33 cellular contexts compared by ENCODE assay signal in the genomic region with DNA sequence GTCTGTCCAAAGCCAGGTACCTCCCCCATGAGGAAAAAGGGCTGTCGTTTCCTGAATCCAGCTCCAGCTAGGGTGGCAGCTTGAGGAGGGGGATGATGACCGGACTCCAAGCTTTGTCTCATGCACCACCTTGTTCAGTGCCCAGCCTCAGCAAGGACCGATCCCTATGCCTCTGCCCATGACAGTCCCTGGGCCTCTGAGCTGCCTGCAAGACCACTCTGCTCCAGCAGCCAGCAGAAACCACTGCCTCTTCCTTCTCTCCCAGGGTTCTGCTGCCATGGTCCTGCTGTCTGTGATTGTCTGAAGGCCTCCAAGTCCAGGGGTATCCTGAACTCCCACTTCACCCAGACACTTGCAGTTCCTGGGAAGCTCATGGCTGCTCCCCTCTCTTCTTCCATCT. TPM values are rescaled to one million over a fixed set of nuclear protein-coding genes. Genes with fewer than 3 reads are reported as not detected.
"Had no signal": no experiment of that assay in that cellular context is flagged by ENCODE, and none has a peak within 500 bp of the region (broad histone marks: within the 10 kb centered on the region; RNA-seq: fewer than 3 reads in every experiment).

No MANE protein-coding gene starts in this region.

- H3K27me3 ChIP-seq: testis had no signal

- H3K4me2 ChIP-seq: SK-N-SH had no signal

- H3K36me3 ChIP-seq: heart right ventricle had no signal

- H3K9me3 Mint-ChIP-seq: activated B cell treated with CpG ODN at 0.5 μM for 24 hours; activated CD4-positive, alpha-beta memory T cell treated with anti-CD3 and anti-CD28 coated beads for 36 hours; activated T-cell treated with anti-CD3 and anti-CD28 coated beads, Interleukin-2, amount 50 U/mL, for 4 hours had no signal

- H3K9ac ChIP-seq: SK-N-SH had no signal

- H3K4me1 ChIP-seq: testis had no signal

- H3K27me3 Mint-ChIP-seq: activated CD4-positive, alpha-beta memory T cell treated with anti-CD3 and anti-CD28 coated beads for 36 hours; activated CD4-positive, alpha-beta T cell treated with anti-CD3 and anti-CD28 coated beads for 36 hours had no signal

- H3K4me3 ChIP-seq: heart right ventricle, testis had no signal

- H3K27ac ChIP-seq: heart right ventricle, testis had no signal

- H3K27ac Mint-ChIP-seq: activated B cell treated with CpG ODN at 0.5 μM for 24 hours; activated CD4-positive, alpha-beta memory T cell treated with anti-CD3 and anti-CD28 coated beads for 36 hours; activated CD4-positive, alpha-beta T cell treated with anti-CD3 and anti-CD28 coated beads for 36 hours; activated T-helper 2 cell treated with anti-CD3 and anti-CD28 coated beads, Interferon-gamma antibody, Interleukin-2, Interleukin-4, amounts not matched to agents 10 μg/mL and 5 μg/mL and 100 μg/mL, durations not matched to agents 14 hours and 24 hours and 36 hours; brain; dendritic cell treated with granulocyte-macrophage colony-stimulating factor and Interleukin-4, amounts not matched to agents 40 ng/mL and 50 ng/mL, for 4 days; memory B cell; progenitor cell of endocrine pancreas had no signal

- DNase-seq: activated B cell treated with CpG ODN at 0.5 μM for 24 hours; activated CD4-positive, alpha-beta memory T cell treated with anti-CD3 and anti-CD28 coated beads for 36 hours; activated CD4-positive, alpha-beta T cell treated with anti-CD3 and anti-CD28 coated beads for 36 hours; activated naive CD4-positive, alpha-beta T cell; activated T-cell treated with anti-CD3 and anti-CD28 coated beads, Interleukin-2, amount 50 U/mL, for 4 hours; aorta; caudate nucleus; effector CD4-positive, alpha-beta T cell; erythroblast; foreskin fibroblast; heart right ventricle; occipital lobe; retina; SK-N-SH; stimulated activated CD4-positive, alpha-beta T cell treated with anti-CD3 and anti-CD28 coated beads, Interleukin-2, amount 100 ng/mL, for 48 hours; stimulated activated CD8-positive, alpha-beta memory T cell treated with anti-CD3 and anti-CD28 coated beads, Interleukin-4, amount 100 ng/mL, for 48 hours; stimulated activated naive CD4-positive, alpha-beta T cell; T1000; testis; trophoblast cell had no signal

- H3K4me1 Mint-ChIP-seq: brain had no signal

- H3K9me3 ChIP-seq: heart right ventricle, SK-N-SH, testis had no signal

- H3K4me3 Mint-ChIP-seq: activated B cell treated with CpG ODN at 0.5 μM for 24 hours; activated CD4-positive, alpha-beta memory T cell treated with anti-CD3 and anti-CD28 coated beads for 36 hours; activated CD4-positive, alpha-beta T cell treated with anti-CD3 and anti-CD28 coated beads for 36 hours; activated T-cell treated with anti-CD3 and anti-CD28 coated beads, Interleukin-2, amount 50 U/mL, for 4 hours; brain; dendritic cell treated with granulocyte-macrophage colony-stimulating factor and Interleukin-4, amounts not matched to agents 40 ng/mL and 50 ng/mL, for 4 days; memory B cell had no signal

- H3K36me3 Mint-ChIP-seq: activated CD4-positive, alpha-beta memory T cell treated with anti-CD3 and anti-CD28 coated beads for 36 hours; brain; memory B cell had no signal

- ATAC-seq: activated CD4-positive, alpha-beta T cell treated with anti-CD3 and anti-CD28 coated beads for 36 hours had no signal

- FAIRE-seq: keratinocyte had no signal

RNA-seq across cellular contexts. Expression of gene GDF10, which starts 21.3 kb away (rescaled TPM):
- total RNA-seq: activated B cell treated with CpG ODN at 0.5 μM for 24 hours, mononuclear cell, myocyte, progenitor cell of endocrine pancreas had no signal
- polyA plus RNA-seq: keratinocyte had no signal

RNA-seq across cellular contexts. Expression of gene GDF2, which starts 43.5 kb away (rescaled TPM):
- total RNA-seq: activated B cell treated with CpG ODN at 0.5 μM for 24 hours; activated CD4-positive, alpha-beta memory T cell treated with anti-CD3 and anti-CD28 coated beads for 36 hours; activated CD4-positive, alpha-beta T cell treated with anti-CD3 and anti-CD28 coated beads for 36 hours; activated T-cell treated with anti-CD3 and anti-CD28 coated beads, Interleukin-2, amount 50 U/mL, for 4 hours; activated T-helper 2 cell treated with anti-CD3 and anti-CD28 coated beads, Interferon-gamma antibody, Interleukin-2, Interleukin-4, amounts not matched to agents 10 μg/mL and 5 μg/mL and 100 μg/mL, durations not matched to agents 14 hours and 24 hours and 36 hours; aorta; fibroblast of lung; heart right ventricle; left colon; lower leg skin; mononuclear cell; myocyte; occipital lobe; progenitor cell of endocrine pancreas had no signal
- polyA plus RNA-seq: adipose tissue, aorta, fibroblast of lung, heart right ventricle, keratinocyte, neural cell, SK-N-SH had no signal
